Comparison of ENCODE assay signal across 8 cellular contexts in genomic region chr5:1011226-1011631, GRCh38. TPM values are rescaled to one million over a fixed set of nuclear protein-coding genes. Genes with fewer than 3 reads are reported as not detected.
A peak's percentile ranks its signal among the peaks of the same experiment; 100 is the strongest.
DNase-seq lines count a peak whose midpoint lies in the region; ATAC-seq and TF ChIP-seq lines count a peak whose summit lies in the region.

No MANE protein-coding gene starts in this region.

- peaks cover 13% of the 10 kb centered on the region for H3K4me1 Mint-ChIP-seq in activated naive CD4-positive, alpha-beta T cell treated with anti-CD3 and anti-CD28 coated beads for 36 hours (ENCODE audit: low read depth)

- H3K27ac Mint-ChIP-seq in activated naive CD4-positive, alpha-beta T cell treated with anti-CD3 and anti-CD28 coated beads for 36 hours = no peak overlapping the region

- CTCF ChIA-PET in activated naive CD4-positive, alpha-beta T cell treated with anti-CD3 and anti-CD28 coated beads for 36 hours (lab: Charles Lee) = interaction anchor here (0.8 to 2.3 kb wide), 7 partner anchors 20 to 133 kb away, joined by 3 to 11 read pairs (median 4); no protein-coding TSS in a partner anchor

- H3K4me1 ChIP-seq in upper lobe of left lung = peaks cover 13 to 29% (median 17%) of the 10 kb centered on the region in 4 donors

- no peaks in the 10 kb centered on the region for H3K36me3 ChIP-seq in upper lobe of left lung

- H3K4me3 ChIP-seq in upper lobe of left lung = peak overlapping the region in 2 of 4 donors; percentile 50 to 58
- H3K4me3 ChIP-seq in coronary artery = no peak overlapping the region

- TF ChIP-seq POLR2A in upper lobe of left lung (IDR thresholded peaks at IDR 0.05) = no peak

- no peak for TF ChIP-seq EP300 in upper lobe of left lung (IDR thresholded peaks at IDR 0.05)

- H3K4me3 Mint-ChIP-seq in activated naive CD4-positive, alpha-beta T cell treated with anti-CD3 and anti-CD28 coated beads for 36 hours = no peak overlapping the region

- DNase-seq in NCI-H526 (lab: John Stamatoyannopoulos, UW) (peak; percentile 23 to 86), NCI-H526 treated with DMSO at 0.1 percent for 48 hours (lab: John Stamatoyannopoulos, UW) (no peak), NCI-H510A (lab: John Stamatoyannopoulos, UW) (peak; percentile 72), kidney tubule cell (ENCODE audit: low spot score) (peak; percentile 49), upper lobe of left lung (peak; percentile 46 to 69), coronary artery (ENCODE audit: low spot score) (no peak)
- peak; percentile 71 for DNase-seq in activated naive CD4-positive, alpha-beta T cell treated with anti-CD3 and anti-CD28 coated beads for 36 hours

- no peaks in the 10 kb centered on the region for H3K36me3 Mint-ChIP-seq in activated naive CD4-positive, alpha-beta T cell treated with anti-CD3 and anti-CD28 coated beads for 36 hours (ENCODE audit: low read depth)

- 50 to 71% methylated on average over 10 to 11 of the region's 11 CpGs for WGBS in upper lobe of left lung, 2 donors

- no peaks in the 10 kb centered on the region for H3K9me3 Mint-ChIP-seq in activated naive CD4-positive, alpha-beta T cell treated with anti-CD3 and anti-CD28 coated beads for 36 hours

- ATAC-seq in upper lobe of left lung (ENCODE audit: low FRiP score in 2 of 2) (no peak), GM18498 (IDR thresholded peaks at IDR 0.05; ENCODE audit: unreplicated experiment) (no peak)

- peak overlapping the region in 1 of 4 donors; percentile 55 for H3K27ac ChIP-seq in upper lobe of left lung
- H3K27ac ChIP-seq in coronary artery = no peak overlapping the region

- H3K27me3 Mint-ChIP-seq in activated naive CD4-positive, alpha-beta T cell treated with anti-CD3 and anti-CD28 coated beads for 36 hours (ENCODE audit: low read depth) = peaks cover 43% of the 10 kb centered on the region

- intact Hi-C loops in activated naive CD4-positive, alpha-beta T cell treated with anti-CD3 and anti-CD28 coated beads for 36 hours (cut with micrococcal nuclease) = loop anchor here (1.0 to 2.0 kb wide), 2 partner anchors 76 to 88 kb away; no protein-coding TSS in a partner anchor

- no peaks in the 10 kb centered on the region for H3K9me3 ChIP-seq in upper lobe of left lung

- TF ChIP-seq CTCF in upper lobe of left lung (IDR thresholded peaks at IDR 0.05) (peak in 4 of 6 experiments; percentile 18 to 35 (median 30)), coronary artery (IDR thresholded peaks at IDR 0.05) (no peak)

- peaks cover 0 to 27% (median 13%) of the 10 kb centered on the region in 4 donors for H3K27me3 ChIP-seq in upper lobe of left lung

RNA-seq across cellular contexts. Expression of gene NKD2, which starts 2.6 kb away (rescaled TPM):
- 1 to 10 TPM; 1.4 to 2.5 TPM for total RNA-seq in activated naive CD4-positive, alpha-beta T cell treated with anti-CD3 and anti-CD28 coated beads for 36 hours
- 100 to 1,000 TPM in 1 of 6 donors, 10 to 100 TPM in 4, 1 to 10 TPM in 1; 8.9 to 126 (median 50.6) TPM for total RNA-seq in upper lobe of left lung

Comparison
In these comparisons a context has a peak if more than half of its experiments do, and no peak if none do; other contexts are left out.
1. DNase-seq: peak in NCI-H526 (2 of 2), NCI-H510A (single experiment), activated naive CD4-positive, alpha-beta T cell treated with anti-CD3 and anti-CD28 coated beads for 36 hours (single experiment), kidney tubule cell (single experiment) and upper lobe of left lung (2 of 2); none in NCI-H526 treated with DMSO at 0.1 percent for 48 hours (single experiment) and coronary artery (single experiment).